In the genomic region with DNA sequence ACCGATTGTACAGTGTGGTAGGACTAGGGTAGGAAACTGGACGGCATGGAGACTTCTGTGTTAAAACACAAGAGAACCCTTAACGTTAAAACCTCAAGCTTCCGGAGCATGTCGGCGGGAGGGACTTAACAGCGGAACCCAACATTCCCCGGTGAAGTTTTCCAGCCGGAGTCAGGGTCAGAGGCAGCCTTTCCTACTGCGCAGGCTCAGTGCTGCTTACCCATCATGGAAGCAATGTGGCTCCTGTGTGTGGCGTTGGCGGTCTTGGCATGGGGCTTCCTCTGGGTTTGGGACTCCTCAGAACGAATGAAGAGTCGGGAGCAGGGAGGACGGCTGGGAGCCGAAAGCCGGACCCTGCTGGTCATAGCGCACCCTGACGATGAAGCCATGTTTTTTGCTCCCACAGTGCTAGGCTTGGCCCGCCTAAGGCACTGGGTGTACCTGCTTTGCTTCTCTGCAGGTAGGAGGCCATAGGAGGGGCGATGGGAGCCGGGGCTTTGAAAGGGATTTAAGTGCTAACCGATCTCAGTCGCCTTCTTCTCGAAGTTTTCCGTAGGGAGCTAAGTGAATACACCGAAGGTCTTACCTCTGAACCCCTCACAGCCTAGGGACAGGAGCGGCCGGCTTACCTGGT, we compare ENCODE assay signal across 1 cellular context.
A peak's percentile ranks its signal among the peaks of the same experiment; 100 is the strongest.
TF ChIP-seq lines count a peak whose summit lies in the region.

A gene (plus strand): TSS at position 209 of the 634 bp plus-strand sequence. CDS start 17 bp downstream, at position 226.

TF ChIP-seq in HepG2, 621 proteins besides CTCF, POLR2A, EP300 and RAD21 (continued from another document and continues in another):
- TF ChIP-seq, protein P1, sequence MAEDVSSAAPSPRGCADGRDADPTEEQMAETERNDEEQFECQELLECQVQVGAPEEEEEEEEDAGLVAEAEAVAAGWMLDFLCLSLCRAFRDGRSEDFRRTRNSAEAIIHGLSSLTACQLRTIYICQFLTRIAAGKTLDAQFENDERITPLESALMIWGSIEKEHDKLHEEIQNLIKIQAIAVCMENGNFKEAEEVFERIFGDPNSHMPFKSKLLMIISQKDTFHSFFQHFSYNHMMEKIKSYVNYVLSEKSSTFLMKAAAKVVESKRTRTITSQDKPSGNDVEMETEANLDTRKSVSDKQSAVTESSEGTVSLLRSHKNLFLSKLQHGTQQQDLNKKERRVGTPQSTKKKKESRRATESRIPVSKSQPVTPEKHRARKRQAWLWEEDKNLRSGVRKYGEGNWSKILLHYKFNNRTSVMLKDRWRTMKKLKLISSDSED (CRISPR knock-in tag; IDR thresholded peaks at IDR 0.05), result no peak
- TF ChIP-seq PHF20 (CRISPR knock-in tag; IDR thresholded peaks at IDR 0.05) (peak; percentile 88), PHB2 (IDR thresholded peaks at IDR 0.05; ENCODE audit: partially characterized antibody) (no peak), SYNCRIP (IDR thresholded peaks at IDR 0.05; ENCODE audit: insufficient read depth, low read depth, low read length) (no peak), ZNF180 (CRISPR knock-in tag; IDR thresholded peaks at IDR 0.05; ENCODE audit: borderline replicate concordance, low read depth) (no peak), JDP2 (CRISPR knock-in tag; IDR thresholded peaks at IDR 0.05; ENCODE audit: borderline replicate concordance) (no peak), ZNF136 (CRISPR knock-in tag; IDR thresholded peaks at IDR 0.05; ENCODE audit: low read depth) (no peak), SSRP1 (CRISPR knock-in tag; IDR thresholded peaks at IDR 0.05) (peak; percentile 34; the same call in 1 of the 2 replicates), ZFP82 (CRISPR knock-in tag; IDR thresholded peaks at IDR 0.05; ENCODE audit: borderline replicate concordance) (no peak), ZNF737 (CRISPR knock-in tag; IDR thresholded peaks at IDR 0.05; ENCODE audit: borderline replicate concordance) (peak; percentile 61; the same call in 1 of the 2 replicates), HNF4A (CRISPR knock-in tag; IDR thresholded peaks at IDR 0.05) (peak; percentile 20; the same call in 1 of the 2 replicates), ZNF777 (CRISPR knock-in tag; IDR thresholded peaks at IDR 0.05) (peak; percentile 79), ZNF501 (CRISPR knock-in tag; IDR thresholded peaks at IDR 0.05) (peak; percentile 66), ZNF337 (CRISPR knock-in tag; IDR thresholded peaks at IDR 0.05; ENCODE audit: borderline replicate concordance, low read depth) (0 out of 2 replicates have a peak, but pooled peaks have one; percentile 39), ZFP1 (CRISPR knock-in tag; IDR thresholded peaks at IDR 0.05) (0 out of 2 replicates have a peak, but pooled peaks have one; percentile 51), SKI (IDR thresholded peaks at IDR 0.05; ENCODE audit: partially characterized antibody) (peak; percentile 52), REXO4 (CRISPR knock-in tag; IDR thresholded peaks at IDR 0.05; ENCODE audit: borderline replicate concordance) (no peak), MYNN (CRISPR knock-in tag; IDR thresholded peaks at IDR 0.05; ENCODE audit: low read depth) (no peak), ZNF350 (CRISPR knock-in tag; IDR thresholded peaks at IDR 0.05; ENCODE audit: borderline replicate concordance, low read depth) (peak; percentile 84), PHF5A (CRISPR knock-in tag; IDR thresholded peaks at IDR 0.05; ENCODE audit: low read depth, unreplicated experiment) (peak; percentile 91), NCOR1 (IDR thresholded peaks at IDR 0.05; ENCODE audit: borderline replicate concordance, low read length) (peak; percentile 37; the same call in 1 of the 2 replicates), SNAPC2 (CRISPR knock-in tag; IDR thresholded peaks at IDR 0.05) (no peak), ZNF329 (CRISPR knock-in tag; IDR thresholded peaks at IDR 0.05; ENCODE audit: low read depth) (no peak), GABPB1 (CRISPR knock-in tag; IDR thresholded peaks at IDR 0.05) (peak; percentile 92), ZFY (CRISPR knock-in tag; IDR thresholded peaks at IDR 0.05) (peak; percentile 91), ZNF841 (CRISPR knock-in tag; IDR thresholded peaks at IDR 0.05; ENCODE audit: borderline replicate concordance) (no peak)
- TF ChIP-seq, protein P2, sequence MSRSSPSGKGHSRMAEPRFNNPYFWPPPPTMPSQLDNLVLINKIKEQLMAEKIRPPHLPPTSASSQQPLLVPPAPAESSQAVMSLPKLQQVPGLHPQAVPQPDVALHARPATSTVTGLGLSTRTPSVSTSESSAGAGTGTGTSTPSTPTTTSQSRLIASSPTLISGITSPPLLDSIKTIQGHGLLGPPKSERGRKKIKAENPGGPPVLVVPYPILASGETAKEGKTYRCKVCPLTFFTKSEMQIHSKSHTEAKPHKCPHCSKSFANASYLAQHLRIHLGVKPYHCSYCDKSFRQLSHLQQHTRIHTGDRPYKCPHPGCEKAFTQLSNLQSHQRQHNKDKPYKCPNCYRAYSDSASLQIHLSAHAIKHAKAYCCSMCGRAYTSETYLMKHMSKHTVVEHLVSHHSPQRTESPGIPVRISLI (CRISPR knock-in tag; IDR thresholded peaks at IDR 0.05; ENCODE audit: borderline replicate concordance), result no peak
- TF ChIP-seq, protein P3, sequence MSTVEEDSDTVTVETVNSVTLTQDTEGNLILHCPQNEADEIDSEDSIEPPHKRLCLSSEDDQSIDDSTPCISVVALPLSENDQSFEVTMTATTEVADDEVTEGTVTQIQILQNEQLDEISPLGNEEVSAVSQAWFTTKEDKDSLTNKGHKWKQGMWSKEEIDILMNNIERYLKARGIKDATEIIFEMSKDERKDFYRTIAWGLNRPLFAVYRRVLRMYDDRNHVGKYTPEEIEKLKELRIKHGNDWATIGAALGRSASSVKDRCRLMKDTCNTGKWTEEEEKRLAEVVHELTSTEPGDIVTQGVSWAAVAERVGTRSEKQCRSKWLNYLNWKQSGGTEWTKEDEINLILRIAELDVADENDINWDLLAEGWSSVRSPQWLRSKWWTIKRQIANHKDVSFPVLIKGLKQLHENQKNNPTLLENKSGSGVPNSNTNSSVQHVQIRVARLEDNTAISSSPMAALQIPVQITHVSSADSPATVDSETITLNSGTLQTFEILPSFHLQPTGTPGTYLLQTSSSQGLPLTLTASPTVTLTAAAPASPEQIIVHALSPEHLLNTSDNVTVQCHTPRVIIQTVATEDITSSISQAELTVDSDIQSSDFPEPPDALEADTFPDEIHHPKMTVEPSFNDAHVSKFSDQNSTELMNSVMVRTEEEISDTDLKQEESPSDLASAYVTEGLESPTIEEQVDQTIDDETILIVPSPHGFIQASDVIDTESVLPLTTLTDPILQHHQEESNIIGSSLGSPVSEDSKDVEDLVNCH (CRISPR knock-in tag; IDR thresholded peaks at IDR 0.05), result no peak
- TF ChIP-seq, protein P4, sequence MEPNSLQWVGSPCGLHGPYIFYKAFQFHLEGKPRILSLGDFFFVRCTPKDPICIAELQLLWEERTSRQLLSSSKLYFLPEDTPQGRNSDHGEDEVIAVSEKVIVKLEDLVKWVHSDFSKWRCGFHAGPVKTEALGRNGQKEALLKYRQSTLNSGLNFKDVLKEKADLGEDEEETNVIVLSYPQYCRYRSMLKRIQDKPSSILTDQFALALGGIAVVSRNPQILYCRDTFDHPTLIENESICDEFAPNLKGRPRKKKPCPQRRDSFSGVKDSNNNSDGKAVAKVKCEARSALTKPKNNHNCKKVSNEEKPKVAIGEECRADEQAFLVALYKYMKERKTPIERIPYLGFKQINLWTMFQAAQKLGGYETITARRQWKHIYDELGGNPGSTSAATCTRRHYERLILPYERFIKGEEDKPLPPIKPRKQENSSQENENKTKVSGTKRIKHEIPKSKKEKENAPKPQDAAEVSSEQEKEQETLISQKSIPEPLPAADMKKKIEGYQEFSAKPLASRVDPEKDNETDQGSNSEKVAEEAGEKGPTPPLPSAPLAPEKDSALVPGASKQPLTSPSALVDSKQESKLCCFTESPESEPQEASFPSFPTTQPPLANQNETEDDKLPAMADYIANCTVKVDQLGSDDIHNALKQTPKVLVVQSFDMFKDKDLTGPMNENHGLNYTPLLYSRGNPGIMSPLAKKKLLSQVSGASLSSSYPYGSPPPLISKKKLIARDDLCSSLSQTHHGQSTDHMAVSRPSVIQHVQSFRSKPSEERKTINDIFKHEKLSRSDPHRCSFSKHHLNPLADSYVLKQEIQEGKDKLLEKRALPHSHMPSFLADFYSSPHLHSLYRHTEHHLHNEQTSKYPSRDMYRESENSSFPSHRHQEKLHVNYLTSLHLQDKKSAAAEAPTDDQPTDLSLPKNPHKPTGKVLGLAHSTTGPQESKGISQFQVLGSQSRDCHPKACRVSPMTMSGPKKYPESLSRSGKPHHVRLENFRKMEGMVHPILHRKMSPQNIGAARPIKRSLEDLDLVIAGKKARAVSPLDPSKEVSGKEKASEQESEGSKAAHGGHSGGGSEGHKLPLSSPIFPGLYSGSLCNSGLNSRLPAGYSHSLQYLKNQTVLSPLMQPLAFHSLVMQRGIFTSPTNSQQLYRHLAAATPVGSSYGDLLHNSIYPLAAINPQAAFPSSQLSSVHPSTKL (CRISPR knock-in tag; IDR thresholded peaks at IDR 0.05), result peak; percentile 68
- TF ChIP-seq, protein P5, sequence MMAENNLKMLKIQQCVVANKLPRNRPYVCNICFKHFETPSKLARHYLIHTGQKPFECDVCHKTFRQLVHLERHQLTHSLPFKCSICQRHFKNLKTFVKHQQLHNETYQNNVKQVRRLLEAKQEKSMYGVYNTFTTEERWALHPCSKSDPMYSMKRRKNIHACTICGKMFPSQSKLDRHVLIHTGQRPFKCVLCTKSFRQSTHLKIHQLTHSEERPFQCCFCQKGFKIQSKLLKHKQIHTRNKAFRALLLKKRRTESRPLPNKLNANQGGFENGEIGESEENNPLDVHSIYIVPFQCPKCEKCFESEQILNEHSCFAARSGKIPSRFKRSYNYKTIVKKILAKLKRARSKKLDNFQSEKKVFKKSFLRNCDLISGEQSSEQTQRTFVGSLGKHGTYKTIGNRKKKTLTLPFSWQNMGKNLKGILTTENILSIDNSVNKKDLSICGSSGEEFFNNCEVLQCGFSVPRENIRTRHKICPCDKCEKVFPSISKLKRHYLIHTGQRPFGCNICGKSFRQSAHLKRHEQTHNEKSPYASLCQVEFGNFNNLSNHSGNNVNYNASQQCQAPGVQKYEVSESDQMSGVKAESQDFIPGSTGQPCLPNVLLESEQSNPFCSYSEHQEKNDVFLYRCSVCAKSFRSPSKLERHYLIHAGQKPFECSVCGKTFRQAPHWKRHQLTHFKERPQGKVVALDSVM (CRISPR knock-in tag; IDR thresholded peaks at IDR 0.05), result peak; percentile 39; the same call in 1 of the 2 replicates
- TF ChIP-seq, protein P6, sequence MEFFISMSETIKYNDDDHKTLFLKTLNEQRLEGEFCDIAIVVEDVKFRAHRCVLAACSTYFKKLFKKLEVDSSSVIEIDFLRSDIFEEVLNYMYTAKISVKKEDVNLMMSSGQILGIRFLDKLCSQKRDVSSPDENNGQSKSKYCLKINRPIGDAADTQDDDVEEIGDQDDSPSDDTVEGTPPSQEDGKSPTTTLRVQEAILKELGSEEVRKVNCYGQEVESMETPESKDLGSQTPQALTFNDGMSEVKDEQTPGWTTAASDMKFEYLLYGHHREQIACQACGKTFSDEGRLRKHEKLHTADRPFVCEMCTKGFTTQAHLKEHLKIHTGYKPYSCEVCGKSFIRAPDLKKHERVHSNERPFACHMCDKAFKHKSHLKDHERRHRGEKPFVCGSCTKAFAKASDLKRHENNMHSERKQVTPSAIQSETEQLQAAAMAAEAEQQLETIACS (CRISPR knock-in tag; IDR thresholded peaks at IDR 0.05), result no peak
- TF ChIP-seq, protein P7, sequence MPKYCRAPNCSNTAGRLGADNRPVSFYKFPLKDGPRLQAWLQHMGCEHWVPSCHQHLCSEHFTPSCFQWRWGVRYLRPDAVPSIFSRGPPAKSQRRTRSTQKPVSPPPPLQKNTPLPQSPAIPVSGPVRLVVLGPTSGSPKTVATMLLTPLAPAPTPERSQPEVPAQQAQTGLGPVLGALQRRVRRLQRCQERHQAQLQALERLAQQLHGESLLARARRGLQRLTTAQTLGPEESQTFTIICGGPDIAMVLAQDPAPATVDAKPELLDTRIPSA (CRISPR knock-in tag; IDR thresholded peaks at IDR 0.05; ENCODE audit: borderline replicate concordance), result no peak
